Comparison of ENCODE assay signal across 22 cellular contexts in genomic region chr13:102965802-102966201, GRCh38.
"Had no signal": no experiment of that assay in that cellular context is flagged by ENCODE, and none has a peak within 500 bp of the region (broad histone marks: within the 10 kb centered on the region; RNA-seq: fewer than 3 reads in every experiment).

No MANE protein-coding gene starts in this region.

- H3K9me3 ChIP-seq: right atrium auricular region, spleen, suprapubic skin, tibial artery, upper lobe of right lung had no signal

- ATAC-seq: activated CD8-positive, alpha-beta memory T cell treated with anti-CD3 and anti-CD28 coated beads, Interleukin-2, amount 10 ng/mL, durations not matched to agents 7 days and 5 days; activated CD8-positive, alpha-beta T cell treated with anti-CD3 and anti-CD28 coated beads, Interleukin-2, amount 10 ng/mL, durations not matched to agents 7 days and 5 days; activated naive CD8-positive, alpha-beta T cell treated with anti-CD3 and anti-CD28 coated beads, Interleukin-2, amount 50 U/mL, for 24 hours; left colon; naive thymus-derived CD4-positive, alpha-beta T cell; upper lobe of right lung had no signal

- H3K27ac ChIP-seq: parathyroid adenoma, right atrium auricular region, spleen, tibial artery, upper lobe of right lung had no signal

- H3K79me2 ChIP-seq: parathyroid adenoma had no signal

- H3K9ac ChIP-seq: parathyroid adenoma had no signal

- DNase-seq: activated B cell treated with CpG ODN at 0.5 μM for 24 hours; activated CD8-positive, alpha-beta memory T cell treated with anti-CD3 and anti-CD28 coated beads, Interleukin-2, amount 10 ng/mL, durations not matched to agents 7 days and 5 days; activated CD8-positive, alpha-beta T cell treated with anti-CD3 and anti-CD28 coated beads, Interleukin-2, amount 10 ng/mL, durations not matched to agents 7 days and 5 days; activated naive CD8-positive, alpha-beta T cell treated with anti-CD3 and anti-CD28 coated beads, Interleukin-2, amount 50 U/mL, for 24 hours; activated T-cell treated with anti-CD3 and anti-CD28 coated beads, Interleukin-2, amount 50 U/mL, for 48 hours; amygdala; effector CD4-positive, alpha-beta T cell; head of caudate nucleus; hippocampal formation; kidney; left colon; midbrain; naive thymus-derived CD4-positive, alpha-beta T cell; nucleus accumbens; spleen; stimulated activated naive CD4-positive, alpha-beta T cell; T-helper 2 cell; tibial artery; upper lobe of right lung had no signal

- H3K27me3 ChIP-seq: right atrium auricular region, spleen, suprapubic skin, tibial artery, upper lobe of right lung had no signal

- FAIRE-seq: kidney had no signal

- H3K4me3 ChIP-seq: right atrium auricular region, spleen, suprapubic skin, tibial artery, upper lobe of right lung had no signal

- H3K4me1 ChIP-seq: parathyroid adenoma, right atrium auricular region, spleen, suprapubic skin, tibial artery, upper lobe of right lung had no signal

- H2AFZ ChIP-seq: parathyroid adenoma had no signal

- H3K36me3 ChIP-seq: right atrium auricular region, spleen, suprapubic skin, tibial artery, upper lobe of right lung had no signal
